1 cellular context compared by ENCODE assay signal in the genomic region with DNA sequence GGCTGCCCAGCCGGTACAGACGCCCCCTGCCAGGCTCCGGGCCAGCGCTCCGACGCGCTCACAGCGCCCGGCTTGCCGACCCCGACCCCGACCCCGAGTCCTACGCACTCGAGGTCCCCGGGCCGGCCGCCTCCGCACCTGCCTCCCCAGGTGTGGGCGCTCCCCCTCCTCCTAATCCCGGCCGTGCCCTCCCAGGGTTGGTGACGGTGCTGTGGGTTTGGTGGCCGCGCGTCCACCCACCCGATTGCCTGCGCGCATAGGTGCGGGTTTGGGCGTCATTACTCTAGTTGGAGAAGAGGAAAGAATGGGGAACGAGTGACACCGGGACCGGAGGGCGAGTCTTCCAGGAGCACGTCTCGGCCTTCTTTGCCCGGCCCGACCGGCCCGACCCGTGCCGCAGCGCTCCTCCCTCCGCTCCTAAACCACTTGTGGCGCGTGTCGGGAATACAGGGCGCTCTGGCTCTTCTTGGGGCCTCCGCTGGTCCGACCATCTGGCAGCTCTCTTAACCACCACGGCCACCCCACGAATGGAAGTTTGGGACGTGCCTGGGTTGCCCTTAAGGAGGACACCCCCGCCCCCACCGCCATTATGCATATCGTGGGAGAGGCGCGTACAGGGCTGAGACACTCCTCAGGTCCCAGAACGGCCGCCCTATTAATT.
A peak's percentile ranks its signal among the peaks of the same experiment; 100 is the strongest.
TF ChIP-seq lines count a peak whose summit lies in the region.

No MANE protein-coding gene starts in this region.

TF ChIP-seq in K562, 482 proteins besides CTCF, POLR2A, EP300 and RAD21 (continued from another document and continues in another):
- TF ChIP-seq, protein P1, sequence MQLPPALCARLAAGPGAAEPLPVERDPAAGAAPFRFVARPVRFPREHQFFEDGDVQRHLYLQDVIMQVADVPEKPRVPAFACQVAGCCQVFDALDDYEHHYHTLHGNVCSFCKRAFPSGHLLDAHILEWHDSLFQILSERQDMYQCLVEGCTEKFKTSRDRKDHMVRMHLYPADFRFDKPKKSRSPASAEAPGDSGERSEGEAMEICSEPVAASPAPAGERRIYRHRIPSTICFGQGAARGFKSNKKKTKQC (CRISPR knock-in tag; IDR thresholded peaks at IDR 0.05), result peak; percentile 83; the same call in 1 of the 2 replicates
- TF ChIP-seq GATA2 (CRISPR knock-in tag; IDR thresholded peaks at IDR 0.05), result no peak
- TF ChIP-seq, protein P2, sequence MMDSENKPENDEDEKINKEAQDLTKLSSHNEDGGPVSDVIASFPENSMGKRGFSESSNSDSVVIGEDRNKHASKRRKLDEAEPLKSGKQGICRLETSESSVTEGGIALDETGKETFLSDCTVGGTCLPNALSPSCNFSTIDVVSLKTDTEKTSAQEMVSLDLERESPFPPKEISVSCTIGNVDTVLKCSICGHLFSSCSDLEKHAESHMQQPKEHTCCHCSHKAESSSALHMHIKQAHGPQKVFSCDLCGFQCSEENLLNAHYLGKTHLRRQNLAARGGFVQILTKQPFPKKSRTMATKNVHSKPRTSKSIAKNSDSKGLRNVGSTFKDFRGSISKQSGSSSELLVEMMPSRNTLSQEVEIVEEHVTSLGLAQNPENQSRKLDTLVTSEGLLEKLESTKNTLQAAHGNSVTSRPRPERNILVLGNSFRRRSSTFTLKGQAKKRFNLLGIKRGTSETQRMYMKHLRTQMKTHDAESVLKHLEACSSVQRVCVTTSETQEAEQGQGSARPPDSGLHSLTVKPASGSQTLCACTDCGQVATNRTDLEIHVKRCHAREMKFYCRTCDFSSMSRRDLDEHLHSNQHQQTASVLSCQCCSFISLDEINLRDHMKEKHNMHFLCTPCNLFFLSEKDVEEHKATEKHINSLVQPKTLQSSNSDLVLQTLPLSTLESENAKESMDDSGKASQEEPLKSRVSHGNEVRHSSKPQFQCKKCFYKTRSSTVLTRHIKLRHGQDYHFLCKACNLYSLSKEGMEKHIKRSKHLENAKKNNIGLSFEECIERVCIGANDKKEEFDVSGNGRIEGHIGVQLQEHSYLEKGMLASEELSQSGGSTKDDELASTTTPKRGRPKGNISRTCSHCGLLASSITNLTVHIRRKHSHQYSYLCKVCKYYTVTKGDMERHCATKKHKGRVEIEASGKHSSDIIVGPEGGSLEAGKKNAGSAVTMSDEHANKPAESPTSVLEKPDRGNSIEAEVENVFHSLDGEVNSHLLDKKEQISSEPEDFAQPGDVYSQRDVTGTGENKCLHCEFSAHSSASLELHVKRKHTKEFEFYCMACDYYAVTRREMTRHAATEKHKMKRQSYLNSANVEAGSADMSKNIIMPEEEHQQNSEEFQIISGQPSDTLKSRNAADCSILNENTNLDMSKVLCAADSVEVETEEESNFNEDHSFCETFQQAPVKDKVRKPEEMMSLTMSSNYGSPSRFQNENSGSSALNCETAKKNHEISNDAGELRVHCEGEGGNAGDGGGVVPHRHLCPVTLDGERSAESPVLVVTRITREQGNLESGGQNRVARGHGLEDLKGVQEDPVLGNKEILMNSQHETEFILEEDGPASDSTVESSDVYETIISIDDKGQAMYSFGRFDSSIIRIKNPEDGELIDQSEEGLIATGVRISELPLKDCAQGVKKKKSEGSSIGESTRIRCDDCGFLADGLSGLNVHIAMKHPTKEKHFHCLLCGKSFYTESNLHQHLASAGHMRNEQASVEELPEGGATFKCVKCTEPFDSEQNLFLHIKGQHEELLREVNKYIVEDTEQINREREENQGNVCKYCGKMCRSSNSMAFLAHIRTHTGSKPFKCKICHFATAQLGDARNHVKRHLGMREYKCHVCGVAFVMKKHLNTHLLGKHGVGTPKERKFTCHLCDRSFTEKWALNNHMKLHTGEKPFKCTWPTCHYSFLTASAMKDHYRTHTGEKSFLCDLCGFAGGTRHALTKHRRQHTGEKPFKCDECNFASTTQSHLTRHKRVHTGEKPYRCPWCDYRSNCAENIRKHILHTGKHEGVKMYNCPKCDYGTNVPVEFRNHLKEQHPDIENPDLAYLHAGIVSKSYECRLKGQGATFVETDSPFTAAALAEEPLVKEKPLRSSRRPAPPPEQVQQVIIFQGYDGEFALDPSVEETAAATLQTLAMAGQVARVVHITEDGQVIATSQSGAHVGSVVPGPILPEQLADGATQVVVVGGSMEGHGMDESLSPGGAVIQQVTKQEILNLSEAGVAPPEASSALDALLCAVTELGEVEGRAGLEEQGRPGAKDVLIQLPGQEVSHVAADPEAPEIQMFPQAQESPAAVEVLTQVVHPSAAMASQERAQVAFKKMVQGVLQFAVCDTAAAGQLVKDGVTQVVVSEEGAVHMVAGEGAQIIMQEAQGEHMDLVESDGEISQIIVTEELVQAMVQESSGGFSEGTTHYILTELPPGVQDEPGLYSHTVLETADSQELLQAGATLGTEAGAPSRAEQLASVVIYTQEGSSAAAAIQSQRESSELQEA (IDR thresholded peaks at IDR 0.05; ENCODE audit: low read depth), result no peak
- peak; percentile 89 for TF ChIP-seq KDM5B (IDR thresholded peaks at IDR 0.05; ENCODE audit: insufficient replicate concordance, low read depth, low read length)
- TF ChIP-seq RBM14 (IDR thresholded peaks at IDR 0.05; ENCODE audit: borderline replicate concordance, insufficient read depth, low read depth, low read length), result 0 out of 2 replicates have a peak, but pooled peaks have one; percentile 13
- TF ChIP-seq, protein P3, sequence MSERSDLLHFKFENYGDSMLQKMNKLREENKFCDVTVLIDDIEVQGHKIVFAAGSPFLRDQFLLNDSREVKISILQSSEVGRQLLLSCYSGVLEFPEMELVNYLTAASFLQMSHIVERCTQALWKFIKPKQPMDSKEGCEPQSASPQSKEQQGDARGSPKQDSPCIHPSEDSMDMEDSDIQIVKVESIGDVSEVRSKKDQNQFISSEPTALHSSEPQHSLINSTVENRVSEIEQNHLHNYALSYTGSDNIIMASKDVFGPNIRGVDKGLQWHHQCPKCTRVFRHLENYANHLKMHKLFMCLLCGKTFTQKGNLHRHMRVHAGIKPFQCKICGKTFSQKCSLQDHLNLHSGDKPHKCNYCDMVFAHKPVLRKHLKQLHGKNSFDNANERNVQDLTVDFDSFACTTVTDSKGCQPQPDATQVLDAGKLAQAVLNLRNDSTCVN (CRISPR knock-in tag; IDR thresholded peaks at IDR 0.05), result no peak
- TF ChIP-seq, protein P4, sequence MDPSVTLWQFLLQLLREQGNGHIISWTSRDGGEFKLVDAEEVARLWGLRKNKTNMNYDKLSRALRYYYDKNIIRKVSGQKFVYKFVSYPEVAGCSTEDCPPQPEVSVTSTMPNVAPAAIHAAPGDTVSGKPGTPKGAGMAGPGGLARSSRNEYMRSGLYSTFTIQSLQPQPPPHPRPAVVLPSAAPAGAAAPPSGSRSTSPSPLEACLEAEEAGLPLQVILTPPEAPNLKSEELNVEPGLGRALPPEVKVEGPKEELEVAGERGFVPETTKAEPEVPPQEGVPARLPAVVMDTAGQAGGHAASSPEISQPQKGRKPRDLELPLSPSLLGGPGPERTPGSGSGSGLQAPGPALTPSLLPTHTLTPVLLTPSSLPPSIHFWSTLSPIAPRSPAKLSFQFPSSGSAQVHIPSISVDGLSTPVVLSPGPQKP (CRISPR knock-in tag; IDR thresholded peaks at IDR 0.05), result no peak
- no peak for TF ChIP-seq ZNF165 (CRISPR knock-in tag; IDR thresholded peaks at IDR 0.05; ENCODE audit: borderline replicate concordance)
- TF ChIP-seq, protein P5, sequence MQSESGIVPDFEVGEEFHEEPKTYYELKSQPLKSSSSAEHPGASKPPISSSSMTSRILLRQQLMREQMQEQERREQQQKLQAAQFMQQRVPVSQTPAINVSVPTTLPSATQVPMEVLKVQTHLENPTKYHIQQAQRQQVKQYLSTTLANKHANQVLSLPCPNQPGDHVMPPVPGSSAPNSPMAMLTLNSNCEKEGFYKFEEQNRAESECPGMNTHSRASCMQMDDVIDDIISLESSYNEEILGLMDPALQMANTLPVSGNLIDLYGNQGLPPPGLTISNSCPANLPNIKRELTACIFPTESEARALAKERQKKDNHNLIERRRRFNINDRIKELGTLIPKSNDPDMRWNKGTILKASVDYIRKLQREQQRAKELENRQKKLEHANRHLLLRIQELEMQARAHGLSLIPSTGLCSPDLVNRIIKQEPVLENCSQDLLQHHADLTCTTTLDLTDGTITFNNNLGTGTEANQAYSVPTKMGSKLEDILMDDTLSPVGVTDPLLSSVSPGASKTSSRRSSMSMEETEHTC (IDR thresholded peaks at IDR 0.05), result no peak
- TF ChIP-seq RBBP5 (IDR thresholded peaks at IDR 0.05; ENCODE audit: borderline replicate concordance, insufficient read depth, low read length, poor library complexity, severe bottlenecking), result peak; percentile 23
- TF ChIP-seq PHF8 (IDR thresholded peaks at IDR 0.05; ENCODE audit: borderline replicate concordance, low read length), result peak; percentile 41; the same call in 1 of the 2 replicates
- TF ChIP-seq, protein P6, sequence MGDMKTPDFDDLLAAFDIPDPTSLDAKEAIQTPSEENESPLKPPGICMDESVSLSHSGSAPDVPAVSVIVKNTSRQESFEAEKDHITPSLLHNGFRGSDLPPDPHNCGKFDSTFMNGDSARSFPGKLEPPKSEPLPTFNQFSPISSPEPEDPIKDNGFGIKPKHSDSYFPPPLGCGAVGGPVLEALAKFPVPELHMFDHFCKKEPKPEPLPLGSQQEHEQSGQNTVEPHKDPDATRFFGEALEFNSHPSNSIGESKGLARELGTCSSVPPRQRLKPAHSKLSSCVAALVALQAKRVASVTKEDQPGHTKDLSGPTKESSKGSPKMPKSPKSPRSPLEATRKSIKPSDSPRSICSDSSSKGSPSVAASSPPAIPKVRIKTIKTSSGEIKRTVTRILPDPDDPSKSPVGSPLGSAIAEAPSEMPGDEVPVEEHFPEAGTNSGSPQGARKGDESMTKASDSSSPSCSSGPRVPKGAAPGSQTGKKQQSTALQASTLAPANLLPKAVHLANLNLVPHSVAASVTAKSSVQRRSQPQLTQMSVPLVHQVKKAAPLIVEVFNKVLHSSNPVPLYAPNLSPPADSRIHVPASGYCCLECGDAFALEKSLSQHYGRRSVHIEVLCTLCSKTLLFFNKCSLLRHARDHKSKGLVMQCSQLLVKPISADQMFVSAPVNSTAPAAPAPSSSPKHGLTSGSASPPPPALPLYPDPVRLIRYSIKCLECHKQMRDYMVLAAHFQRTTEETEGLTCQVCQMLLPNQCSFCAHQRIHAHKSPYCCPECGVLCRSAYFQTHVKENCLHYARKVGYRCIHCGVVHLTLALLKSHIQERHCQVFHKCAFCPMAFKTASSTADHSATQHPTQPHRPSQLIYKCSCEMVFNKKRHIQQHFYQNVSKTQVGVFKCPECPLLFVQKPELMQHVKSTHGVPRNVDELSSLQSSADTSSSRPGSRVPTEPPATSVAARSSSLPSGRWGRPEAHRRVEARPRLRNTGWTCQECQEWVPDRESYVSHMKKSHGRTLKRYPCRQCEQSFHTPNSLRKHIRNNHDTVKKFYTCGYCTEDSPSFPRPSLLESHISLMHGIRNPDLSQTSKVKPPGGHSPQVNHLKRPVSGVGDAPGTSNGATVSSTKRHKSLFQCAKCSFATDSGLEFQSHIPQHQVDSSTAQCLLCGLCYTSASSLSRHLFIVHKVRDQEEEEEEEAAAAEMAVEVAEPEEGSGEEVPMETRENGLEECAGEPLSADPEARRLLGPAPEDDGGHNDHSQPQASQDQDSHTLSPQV (IDR thresholded peaks at IDR 0.05), result peak; percentile 37; the same call in 1 of the 2 replicates
- no peak for TF ChIP-seq SNIP1 (IDR thresholded peaks at IDR 0.05; ENCODE audit: low read depth)
- no peak for TF ChIP-seq SIN3B (IDR thresholded peaks at IDR 0.05; ENCODE audit: low read depth)
- no peak for TF ChIP-seq ZNF707 (CRISPR knock-in tag; conservative IDR thresholded peaks at IDR 0.05)
- TF ChIP-seq NCOA6 (IDR thresholded peaks at IDR 0.05), result no peak
- TF ChIP-seq ZNF408 (CRISPR knock-in tag; IDR thresholded peaks at IDR 0.05; ENCODE audit: low read depth), result no peak
- peak in 1 of 2 experiments; percentile 29; a peak in 2 of 4 replicates for TF ChIP-seq SIN3A (IDR thresholded peaks at IDR 0.05; ENCODE audit: borderline replicate concordance in 2 of 2, control insufficient read depth in 1 of 2, low read depth in 2 of 2, low read length in 2 of 2)
- no peak; the same call in 1 of the 2 replicates for TF ChIP-seq L3MBTL2 (IDR thresholded peaks at IDR 0.05)
- TF ChIP-seq PTRF (tag; IDR thresholded peaks at IDR 0.05), result no peak
- no peak for TF ChIP-seq HDGF (IDR thresholded peaks at IDR 0.05)
- peak; percentile 97 for TF ChIP-seq POLR2AphosphoS5 (IDR thresholded peaks at IDR 0.05; ENCODE audit: control insufficient read depth, insufficient read depth, low read depth, low read length)
- no peak for TF ChIP-seq BRF1 (IDR thresholded peaks at IDR 0.05; ENCODE audit: borderline replicate concordance, extremely low read depth, insufficient read length)
- TF ChIP-seq BACH1 (tag; IDR thresholded peaks at IDR 0.05), result no peak
- TF ChIP-seq CEBPB (tag; IDR thresholded peaks at IDR 0.05), result no peak
- no peak for TF ChIP-seq KLF10 (CRISPR knock-in tag; IDR thresholded peaks at IDR 0.05)
- TF ChIP-seq SMAD2 (IDR thresholded peaks at IDR 0.05; ENCODE audit: low read depth, low read length), result no peak
- no peak for TF ChIP-seq GABPA (tag; conservative IDR thresholded peaks at IDR 0.05; ENCODE audit: low read depth)
- TF ChIP-seq HIVEP1 (CRISPR knock-in tag; IDR thresholded peaks at IDR 0.05), result no peak
- no peak for TF ChIP-seq BMI1 (IDR thresholded peaks at IDR 0.05; ENCODE audit: low read length)
- no peak for TF ChIP-seq JUND (IDR thresholded peaks at IDR 0.05; ENCODE audit: borderline replicate concordance, low read depth, low read length)
- TF ChIP-seq JUND (tag; IDR thresholded peaks at IDR 0.05; ENCODE audit: borderline replicate concordance, low read depth, low read length), result no peak
- TF ChIP-seq, protein P7, sequence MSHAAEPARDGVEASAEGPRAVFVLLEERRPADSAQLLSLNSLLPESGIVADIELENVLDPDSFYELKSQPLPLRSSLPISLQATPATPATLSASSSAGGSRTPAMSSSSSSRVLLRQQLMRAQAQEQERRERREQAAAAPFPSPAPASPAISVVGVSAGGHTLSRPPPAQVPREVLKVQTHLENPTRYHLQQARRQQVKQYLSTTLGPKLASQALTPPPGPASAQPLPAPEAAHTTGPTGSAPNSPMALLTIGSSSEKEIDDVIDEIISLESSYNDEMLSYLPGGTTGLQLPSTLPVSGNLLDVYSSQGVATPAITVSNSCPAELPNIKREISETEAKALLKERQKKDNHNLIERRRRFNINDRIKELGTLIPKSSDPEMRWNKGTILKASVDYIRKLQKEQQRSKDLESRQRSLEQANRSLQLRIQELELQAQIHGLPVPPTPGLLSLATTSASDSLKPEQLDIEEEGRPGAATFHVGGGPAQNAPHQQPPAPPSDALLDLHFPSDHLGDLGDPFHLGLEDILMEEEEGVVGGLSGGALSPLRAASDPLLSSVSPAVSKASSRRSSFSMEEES (CRISPR knock-in tag; IDR thresholded peaks at IDR 0.05), result no peak
- TF ChIP-seq TCF7 (IDR thresholded peaks at IDR 0.05; ENCODE audit: borderline replicate concordance), result peak; percentile 58; the same call in 1 of the 2 replicates
- TF ChIP-seq PTTG1 (tag; IDR thresholded peaks at IDR 0.05; ENCODE audit: low read depth), result no peak
- TF ChIP-seq, protein P8, sequence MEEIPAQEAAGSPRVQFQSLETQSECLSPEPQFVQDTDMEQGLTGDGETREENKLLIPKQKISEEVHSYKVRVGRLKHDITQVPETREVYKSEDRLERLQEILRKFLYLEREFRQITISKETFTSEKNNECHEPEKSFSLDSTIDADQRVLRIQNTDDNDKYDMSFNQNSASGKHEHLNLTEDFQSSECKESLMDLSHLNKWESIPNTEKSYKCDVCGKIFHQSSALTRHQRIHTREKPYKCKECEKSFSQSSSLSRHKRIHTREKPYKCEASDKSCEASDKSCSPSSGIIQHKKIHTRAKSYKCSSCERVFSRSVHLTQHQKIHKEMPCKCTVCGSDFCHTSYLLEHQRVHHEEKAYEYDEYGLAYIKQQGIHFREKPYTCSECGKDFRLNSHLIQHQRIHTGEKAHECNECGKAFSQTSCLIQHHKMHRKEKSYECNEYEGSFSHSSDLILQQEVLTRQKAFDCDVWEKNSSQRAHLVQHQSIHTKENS (CRISPR knock-in tag; IDR thresholded peaks at IDR 0.05), result no peak
